In the genomic region with DNA sequence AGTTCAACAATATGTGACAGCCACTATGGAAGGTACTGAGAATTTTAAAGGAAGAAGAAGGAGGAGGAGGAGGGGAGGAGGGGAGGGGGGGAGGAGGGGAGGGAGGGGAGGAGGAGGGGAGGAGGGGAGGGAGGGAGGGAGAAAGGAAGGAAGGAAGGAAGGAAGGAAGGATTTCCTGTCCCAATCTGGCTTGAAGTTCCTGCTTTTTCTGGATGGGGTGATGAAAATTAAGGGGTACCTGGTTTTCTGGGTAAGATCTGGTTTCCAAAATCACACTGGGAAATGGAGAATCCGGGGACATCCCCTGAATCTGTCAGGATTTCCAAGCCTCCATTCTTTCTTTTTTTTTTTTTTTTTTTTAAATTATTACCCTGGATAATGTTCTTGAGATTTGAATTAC, we compare ENCODE assay signal across 11 cellular contexts.
"Had no signal": no experiment of that assay in that cellular context is flagged by ENCODE, and none has a peak within 500 bp of the region (broad histone marks: within the 10 kb centered on the region; RNA-seq: fewer than 3 reads in every experiment).

No MANE protein-coding gene starts in this region.

- FAIRE-seq: H1, H54 had no signal

- H2AFZ ChIP-seq: GM23248, GM23338 had no signal

- H3K4me2 ChIP-seq: GM23338 had no signal

- DNase-seq: GM23248, GOT3, H7, H9, HCEC 1CT, HFFc6 had no signal

- H3K36me3 ChIP-seq: HAP-1 had no signal

- ATAC-seq: GM23338, HCT116 had no signal

- H3K4me3 ChIP-seq: GM23248, GM23338, HAP-1 had no signal

- H3K9me3 ChIP-seq: HAP-1 had no signal

- H3K27ac ChIP-seq: GM23248 had no signal

- H3K9ac ChIP-seq: GM23248 had no signal

- H3K4me1 ChIP-seq: HAP-1 had no signal
